12 cellular contexts compared by ENCODE assay signal in the genomic region with DNA sequence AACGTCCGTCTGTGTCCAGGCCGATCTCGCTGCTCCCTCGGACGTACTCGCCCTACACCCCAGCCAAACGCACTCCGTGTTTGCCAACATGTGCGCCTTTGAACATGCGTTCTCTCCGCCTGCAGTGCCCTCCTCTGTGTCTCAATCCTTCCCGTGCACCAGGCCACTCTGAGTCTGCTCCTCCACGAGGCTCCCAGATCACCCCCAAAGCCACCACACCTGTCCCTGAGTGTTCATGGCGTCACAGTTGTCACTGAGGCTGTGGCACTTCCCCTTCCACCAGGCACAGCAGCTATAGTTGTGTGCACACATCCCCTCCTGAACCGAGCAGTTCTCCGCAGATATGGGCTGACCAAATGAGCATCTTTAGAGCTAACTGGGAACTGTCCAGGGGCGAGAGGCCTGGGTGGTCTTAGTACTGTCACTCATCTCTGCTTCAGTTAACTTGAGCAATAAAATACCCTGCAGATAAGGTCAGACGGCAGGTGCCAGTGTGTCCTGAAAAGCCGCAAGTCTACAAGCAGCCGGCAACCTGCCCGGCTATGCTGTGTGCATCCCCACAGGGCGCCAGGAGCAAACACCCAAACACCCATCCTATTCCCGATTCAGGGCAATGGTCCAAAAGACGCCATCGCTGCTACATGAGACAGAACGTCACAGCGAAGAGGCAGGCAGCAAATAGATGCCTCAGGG. TPM values are rescaled to one million over a fixed set of nuclear protein-coding genes. Genes with fewer than 3 reads are reported as not detected.
DNase-seq lines count a peak whose midpoint lies in the region; ATAC-seq and TF ChIP-seq lines count a peak whose summit lies in the region.
"Had no signal": no experiment of that assay in that cellular context is flagged by ENCODE, and none has a peak within 500 bp of the region (broad histone marks: within the 10 kb centered on the region; RNA-seq: fewer than 3 reads in every experiment).

No MANE protein-coding gene starts in this region.

- DNase-seq in left cardiac atrium (peak; percentile 17), heart right ventricle (no peak), SJCRH30 (peak; percentile 50 to 55), mesendoderm (no peak), upper lobe of right lung (peak; percentile 52), GOT3 (lab: John Stamatoyannopoulos, UW) (no peak), Kasumi-1 (lab: John Stamatoyannopoulos, UW) (no peak)
- DNase-seq: NCI-H748 treated with DMSO at 0.1 percent for 48 hours; stimulated activated CD4-positive, alpha-beta T cell treated with anti-CD3 and anti-CD28 coated beads, Interleukin-4, amount 100 ng/mL, for 4 hours had no signal

- peaks cover 4% of the 10 kb centered on the region for H3K79me1 ChIP-seq in mesendoderm (ENCODE audit: low read length)

- H3K4me1 ChIP-seq in heart right ventricle (peaks cover 9 to 33% (median 19%) of the 10 kb centered on the region in 9 donors), SJCRH30 (peaks cover 20% of the 10 kb centered on the region), mesendoderm (ENCODE audit: control insufficient read depth, low read depth, low read length) (no peaks in the 10 kb centered on the region), upper lobe of right lung (peaks cover 4% of the 10 kb centered on the region)

- H3K4me3 ChIP-seq in heart right ventricle = no peak overlapping the region
- no peak overlapping the region for H3K4me3 ChIP-seq in SJCRH30
- H3K4me3 ChIP-seq in mesendoderm (ENCODE audit: low read length) = no peak overlapping the region
- H3K4me3 ChIP-seq in upper lobe of right lung = no peak overlapping the region
- H3K4me3 ChIP-seq: adrenal gland, upper lobe of left lung had no signal

- H3K27ac ChIP-seq in heart right ventricle (no peak overlapping the region), SJCRH30 (peak overlapping the region; percentile 1; the same call in 1 of the 2 replicates), mesendoderm (ENCODE audit: low read depth, low read length) (no peak overlapping the region), upper lobe of right lung (no peak overlapping the region)

- H2AK5ac ChIP-seq in mesendoderm (ENCODE audit: low read length) = no peak overlapping the region

- H3K4ac ChIP-seq in mesendoderm (ENCODE audit: low read depth, low read length) = no peak overlapping the region

- 91 to 94% methylated on average over 28 of the region's 28 CpGs for WGBS in heart right ventricle, 2 donors
- no CpG with 5 or more reads among the region's 28 CpGs for WGBS in mesendoderm (ENCODE audit: extremely low coverage, insufficient coverage, low lambda C conversion rate)

- ATAC-seq in left cardiac atrium (no peak), heart right ventricle (no peak), upper lobe of right lung (no peak), HG03175 (IDR thresholded peaks at IDR 0.05; ENCODE audit: unreplicated experiment) (no peak)

- peak overlapping the region; percentile 25 for H3K56ac ChIP-seq in mesendoderm (ENCODE audit: low read length)

- H3K36me3 ChIP-seq in heart right ventricle (no peaks in the 10 kb centered on the region), SJCRH30 (no peaks in the 10 kb centered on the region; the same call in 1 of the 2 replicates), mesendoderm (ENCODE audit: control insufficient read depth, insufficient read depth, low read length) (no peaks in the 10 kb centered on the region), upper lobe of right lung (no peaks in the 10 kb centered on the region)
- H3K36me3 ChIP-seq: adrenal gland, upper lobe of left lung had no signal

- H4K5ac ChIP-seq in mesendoderm (ENCODE audit: low read length) = no peak overlapping the region

- H2BK5ac ChIP-seq in mesendoderm (ENCODE audit: low read length) = no peak overlapping the region

- no peak overlapping the region for H3K9ac ChIP-seq in mesendoderm (ENCODE audit: low read length)

- H4K8ac ChIP-seq in mesendoderm (ENCODE audit: low read depth, low read length) = no peak overlapping the region

- peaks cover 0 to 23% (median 6%) of the 10 kb centered on the region in 11 donors for H3K9me3 ChIP-seq in heart right ventricle
- no peaks in the 10 kb centered on the region for H3K9me3 ChIP-seq in SJCRH30 (replicated peaks)
- no peaks in the 10 kb centered on the region for H3K9me3 ChIP-seq in upper lobe of right lung
- H3K9me3 ChIP-seq: adrenal gland had no signal

- TF ChIP-seq CTCF in heart right ventricle (IDR thresholded peaks at IDR 0.05) (no peak), upper lobe of right lung (IDR thresholded peaks at IDR 0.05) (no peak)

- no peaks in the 10 kb centered on the region for H3K27me3 ChIP-seq in heart right ventricle
- H3K27me3 ChIP-seq in SJCRH30 = no peaks in the 10 kb centered on the region
- H3K27me3 ChIP-seq in mesendoderm (ENCODE audit: insufficient read depth, low read length, poor library complexity) = no peaks in the 10 kb centered on the region
- H3K27me3 ChIP-seq in upper lobe of right lung = no peaks in the 10 kb centered on the region
- H3K27me3 ChIP-seq: adrenal gland, upper lobe of left lung had no signal

- H3K79me2 ChIP-seq in mesendoderm (ENCODE audit: control insufficient read depth, insufficient read depth, low read length) = peaks cover 6% of the 10 kb centered on the region

- H2BK15ac ChIP-seq in mesendoderm (replicated peaks; ENCODE audit: low read depth) = no peak overlapping the region

- intact Hi-C loops in left cardiac atrium (cut with DNase I) (no loop called here), heart right ventricle (cut with DNase I) (no loop called here), upper lobe of right lung (cut with DNase I) (no loop called here)

- H2BK120ac ChIP-seq in mesendoderm (ENCODE audit: low read depth, low read length) = no peak overlapping the region

- H3K23ac ChIP-seq in mesendoderm (ENCODE audit: low read length) = peak overlapping the region; percentile 89

- no peak overlapping the region for H3K18ac ChIP-seq in mesendoderm (ENCODE audit: low read length)

- H3K4me2 ChIP-seq in mesendoderm (ENCODE audit: low read length) = no peak overlapping the region

RNA-seq across cellular contexts. Expression of a gene that starts 35.5 kb away (rescaled TPM):
- total RNA-seq in left cardiac atrium = 10 to 100 TPM; 19.9 to 20.1 TPM
- 10 to 100 TPM in 7 of 10 donors, 1 to 10 TPM in 3; 7.3 to 16.9 (median 10.6) TPM for total RNA-seq in heart right ventricle
- polyA plus RNA-seq in heart right ventricle = 1 to 10 TPM; 6.8 to 7.3 TPM
- total RNA-seq in SJCRH30 (2014; rRNA removed; shearing (Covaris generic)) = 18.6 and 20.5 TPM in 2 replicates
- 11.0 TPM for polyA plus RNA-seq in mesendoderm (2013, experiment 1 of 2)
- 11.3 TPM for polyA plus RNA-seq in mesendoderm (2013, experiment 2 of 2)
- 17.3 TPM for total RNA-seq in upper lobe of right lung

Comparison
In these comparisons a context has a peak if more than half of its experiments do, and no peak if none do; other contexts are left out.
1. DNase-seq: peak in left cardiac atrium (single experiment), SJCRH30 (2 of 2) and upper lobe of right lung (single experiment); none in heart right ventricle (0 of 2), mesendoderm (single experiment), GOT3 (single experiment) and Kasumi-1 (0 of 2).